ENCODE assay signal across 19 cellular contexts in genomic region chr7:134798155-134798554, GRCh38. TPM values are rescaled to one million over a fixed set of nuclear protein-coding genes. Genes with fewer than 3 reads are reported as not detected.
DNase-seq lines count a peak whose midpoint lies in the region; ATAC-seq and TF ChIP-seq lines count a peak whose summit lies in the region.
"Had no signal": no experiment of that assay in that cellular context is flagged by ENCODE, and none has a peak within 500 bp of the region (broad histone marks: within the 10 kb centered on the region; RNA-seq: fewer than 3 reads in every experiment).

No MANE protein-coding gene starts in this region.

- peaks cover 12% of the 10 kb centered on the region for H3K36me3 ChIP-seq in smooth muscle cell (ENCODE audit: low read depth)
- H3K36me3 ChIP-seq: neutrophil had no signal

- peaks cover 100% of the 10 kb centered on the region for H3K79me2 ChIP-seq in smooth muscle cell (ENCODE audit: low read depth)

- peaks cover 100% of the 10 kb centered on the region for H4K20me1 ChIP-seq in smooth muscle cell (ENCODE audit: low read depth)

- peaks cover 30% of the 10 kb centered on the region for H3F3A ChIP-seq in smooth muscle cell (ENCODE audit: low read depth)

- peak; percentile 38 for DNase-seq in EH (ENCODE audit: low read depth)
- DNase-seq in NCI-H524 (lab: John Stamatoyannopoulos, UW), result peak; percentile 90 to 97
- peak; percentile 57 for DNase-seq in fibroblast of mammary gland (ENCODE audit: low read depth)
- DNase-seq in smooth muscle cell (lab: John Stamatoyannopoulos, UW; ENCODE audit: unreplicated experiment), result no peak
- DNase-seq in AG08396 (ENCODE audit: low spot score), result no peak
- no peak for DNase-seq in stimulated activated CD8-positive, alpha-beta memory T cell treated with anti-CD3 and anti-CD28 coated beads, Interleukin-4, amount 100 ng/mL, for 48 hours
- DNase-seq: activated CD8-positive, alpha-beta memory T cell treated with anti-CD3 and anti-CD28 coated beads for 24 hours; activated T-cell treated with anti-CD3 and anti-CD28 coated beads, Interleukin-2, amount 50 U/mL, for 24 hours; Calu3; NCI-H1105; NCI-H510A; psoas muscle had no signal

- peaks cover 13% of the 10 kb centered on the region for H3K4me1 ChIP-seq in smooth muscle cell (ENCODE audit: low read depth)
- H3K4me1 ChIP-seq: psoas muscle had no signal

- H3K27ac ChIP-seq in smooth muscle cell (ENCODE audit: low read depth), result peak overlapping the region; percentile 92
- H3K27ac ChIP-seq: neutrophil, psoas muscle, SJSA1, skin epidermis had no signal

- no peak overlapping the region for H3K4me3 ChIP-seq in fibroblast of mammary gland (ENCODE audit: control insufficient read depth, low read depth, low read length)
- no peak overlapping the region for H3K4me3 ChIP-seq in smooth muscle cell
- H3K4me3 ChIP-seq: psoas muscle, SJSA1, skin epidermis had no signal

- H3K9me3 ChIP-seq in smooth muscle cell (replicated peaks; ENCODE audit: low read depth), result no peaks in the 10 kb centered on the region
- H3K9me3 ChIP-seq: neutrophil, psoas muscle, SJSA1 had no signal

- no peak overlapping the region for H2AFZ ChIP-seq in smooth muscle cell (ENCODE audit: low read depth)

- WGBS in smooth muscle cell (ENCODE audit: low lambda C conversion rate), result 75% methylated on average over 1 of the region's 1 CpG

- peak overlapping the region; percentile 50 for H3K4me2 ChIP-seq in smooth muscle cell

- TF ChIP-seq CTCF in fibroblast of mammary gland (conservative IDR thresholded peaks at IDR 0.05; ENCODE audit: control insufficient read depth, insufficient read depth, low read depth, low read length) (no peak), smooth muscle cell (IDR thresholded peaks at IDR 0.05; ENCODE audit: borderline replicate concordance, insufficient read depth, poor library complexity, severe bottlenecking) (no peak)

- ATAC-seq in GM21381 (IDR thresholded peaks at IDR 0.05; ENCODE audit: unreplicated experiment) (no peak), GM18511 (IDR thresholded peaks at IDR 0.05; ENCODE audit: unreplicated experiment) (no peak)
- ATAC-seq: HCT116; psoas muscle; stimulated activated effector memory CD8-positive, alpha-beta T cell treated with anti-CD3 and anti-CD28 coated beads, Interleukin-12 subunit alpha, Interleukin-12 subunit beta, amount 100 ng/mL, for 72 hours had no signal

- no peak overlapping the region for H3K9ac ChIP-seq in smooth muscle cell (ENCODE audit: low read depth)

- no peaks in the 10 kb centered on the region for H3K27me3 ChIP-seq in smooth muscle cell (ENCODE audit: low read depth)
- H3K27me3 ChIP-seq: neutrophil, SJSA1 had no signal

RNA-seq across cellular contexts. Expression of gene CALD1, which starts 18.7 kb away (rescaled TPM):
- 948 and 1,024 TPM in 2 replicates for total RNA-seq in smooth muscle cell
- polyA plus RNA-seq in smooth muscle cell, result 1,552 and 1,869 TPM in 2 replicates

Comparison
In these comparisons a context has a peak if more than half of its experiments do, and no peak if none do; other contexts are left out.
1. DNase-seq: peak in EH (single experiment), NCI-H524 (2 of 2) and fibroblast of mammary gland (single experiment); none in smooth muscle cell (single experiment), AG08396 (single experiment) and stimulated activated CD8-positive, alpha-beta memory T cell treated with anti-CD3 and anti-CD28 coated beads, Interleukin-4, amount 100 ng/mL, for 48 hours (single experiment).